Comparison of ENCODE assay signal across 23 cellular contexts in genomic region chr16:22648941-22649340, GRCh38.
DNase-seq lines count a peak whose midpoint lies in the region; ATAC-seq, FAIRE-seq and TF ChIP-seq lines count a peak whose summit lies in the region.
"Had no signal": no experiment of that assay in that cellular context is flagged by ENCODE, and none has a peak within 500 bp of the region (broad histone marks: within the 10 kb centered on the region; RNA-seq: fewer than 3 reads in every experiment).

No MANE protein-coding gene starts in this region.

- H3K36me3 Mint-ChIP-seq in activated CD8-positive, alpha-beta memory T cell treated with anti-CD3 and anti-CD28 coated beads, Interleukin-2, amount 10 ng/mL, durations not matched to agents 7 days and 5 days: no peaks in the 10 kb centered on the region
- no peaks in the 10 kb centered on the region for H3K36me3 Mint-ChIP-seq in osteocyte (ENCODE audit: unreplicated experiment)
- H3K36me3 Mint-ChIP-seq: CD4-positive, CD25-positive, alpha-beta regulatory T cell; CD8-positive, alpha-beta T cell had no signal

- H3K9me3 Mint-ChIP-seq in activated CD8-positive, alpha-beta memory T cell treated with anti-CD3 and anti-CD28 coated beads, Interleukin-2, amount 10 ng/mL, durations not matched to agents 7 days and 5 days (ENCODE audit: low read depth): no peaks in the 10 kb centered on the region
- no peaks in the 10 kb centered on the region for H3K9me3 Mint-ChIP-seq in osteocyte (ENCODE audit: unreplicated experiment)
- H3K9me3 Mint-ChIP-seq: CD8-positive, alpha-beta T cell; HFFc6 had no signal

- no peak overlapping the region for H2AFZ ChIP-seq in endothelial cell of umbilical vein (ENCODE audit: low read depth, low read length)
- H2AFZ ChIP-seq: GM23248 had no signal

- 91% methylated on average over 4 of the region's 4 CpGs for WGBS in suprapubic skin

- no peaks in the 10 kb centered on the region for H4K20me1 ChIP-seq in endothelial cell of umbilical vein (replicated peaks; ENCODE audit: control insufficient read depth, extremely low read depth, insufficient read depth, low read length)
- H4K20me1 ChIP-seq: BLaER1 had no signal

- H3K27me3 ChIP-seq in endothelial cell of umbilical vein (ENCODE audit: control insufficient read depth in 2 of 2, insufficient read depth in 2 of 2, low read length in 2 of 2) (peaks cover 5 to 22% of the 10 kb centered on the region in 2 experiments), suprapubic skin (peaks cover 32% of the 10 kb centered on the region)
- H3K27me3 ChIP-seq: BLaER1 had no signal

- H3K36me3 ChIP-seq in endothelial cell of umbilical vein (ENCODE audit: control insufficient read depth in 2 of 2, extremely low read depth in 1 of 2, insufficient read depth in 2 of 2, low read length in 2 of 2): no peaks in the 10 kb centered on the region
- H3K36me3 ChIP-seq in suprapubic skin: no peaks in the 10 kb centered on the region
- H3K36me3 ChIP-seq: BLaER1, HAP-1 had no signal

- no peak overlapping the region for H3K27ac Mint-ChIP-seq in activated CD8-positive, alpha-beta memory T cell treated with anti-CD3 and anti-CD28 coated beads, Interleukin-2, amount 10 ng/mL, durations not matched to agents 7 days and 5 days
- H3K27ac Mint-ChIP-seq in osteocyte (ENCODE audit: unreplicated experiment): no peak overlapping the region
- H3K27ac Mint-ChIP-seq: B cell; CD4-positive, CD25-positive, alpha-beta regulatory T cell; CD8-positive, alpha-beta T cell; HFFc6 had no signal

- no peak overlapping the region for H3K9ac ChIP-seq in endothelial cell of umbilical vein (replicated peaks; ENCODE audit: extremely low read depth, insufficient read depth, low read length)
- H3K9ac ChIP-seq: BLaER1, GM23248 had no signal

- no peak for ATAC-seq in activated CD8-positive, alpha-beta memory T cell treated with anti-CD3 and anti-CD28 coated beads, Interleukin-2, amount 10 ng/mL, durations not matched to agents 7 days and 5 days
- ATAC-seq: CD8-positive, alpha-beta T cell had no signal

- no peaks in the 10 kb centered on the region for H3K4me1 ChIP-seq in endothelial cell of umbilical vein (ENCODE audit: control insufficient read depth, extremely low read depth, insufficient read depth, low read length)
- no peaks in the 10 kb centered on the region for H3K4me1 ChIP-seq in suprapubic skin
- H3K4me1 ChIP-seq: BLaER1, Caco-2, HAP-1 had no signal

- H3K4me3 ChIP-seq in endothelial cell of umbilical vein (replicated peaks in 1 of 3; ENCODE audit: insufficient read depth in 1 of 3, low read depth in 1 of 3, low read length in 3 of 3) (no peak overlapping the region), suprapubic skin (no peak overlapping the region)
- H3K4me3 ChIP-seq: BLaER1, GM23248, HAP-1 had no signal

- dilution Hi-C loops in endothelial cell of umbilical vein (cut with MboI; ENCODE audit: extremely low pct_ligation_motif_present, low sequenced_read_pairs): no loop called here

- H3K9me1 ChIP-seq in endothelial cell of umbilical vein (replicated peaks; ENCODE audit: control insufficient read depth, extremely low read depth, insufficient read depth, low read length): no peaks in the 10 kb centered on the region

- no TSS peak for BruUV-seq in endothelial cell of umbilical vein (replicated peaks; lab: Mats Ljungman, UMichigan)

- FAIRE-seq in endothelial cell of umbilical vein (lab: Jason Lieb, UNC): peak; percentile 40
- FAIRE-seq: A204.1, G401.6, GM12892, GM19239 had no signal

- H3K4me2 ChIP-seq in endothelial cell of umbilical vein (ENCODE audit: insufficient read depth, low read length): no peak overlapping the region
- H3K4me2 ChIP-seq: BLaER1 had no signal

- CTCF ChIA-PET in activated CD8-positive, alpha-beta memory T cell treated with anti-CD3 and anti-CD28 coated beads, Interleukin-2, amount 10 ng/mL, durations not matched to agents 7 days and 5 days (lab: Charles Lee): no interaction called here
- CTCF ChIA-PET in endothelial cell of umbilical vein (lab: Charles Lee): no interaction called here

- POLR2A ChIA-PET in endothelial cell of umbilical vein (lab: Charles Lee): no interaction called here

- peak; percentile 35 for DNase-seq in activated CD8-positive, alpha-beta memory T cell treated with anti-CD3 and anti-CD28 coated beads for 24 hours
- no peak for DNase-seq in activated CD8-positive, alpha-beta memory T cell treated with anti-CD3 and anti-CD28 coated beads, Interleukin-2, amount 10 ng/mL, durations not matched to agents 7 days and 5 days
- DNase-seq in endothelial cell of umbilical vein (ENCODE audit: low read depth, low spot score): no peak
- peak; percentile 57 for DNase-seq in osteocyte (ENCODE audit: extremely low spot score, unreplicated experiment)
- no peak for DNase-seq in NCI-H2196 (lab: John Stamatoyannopoulos, UW; ENCODE audit: unreplicated experiment)
- no peak for DNase-seq in HPDE6-E6E7 (ENCODE audit: extremely low spot score)
- DNase-seq in suprapubic skin (ENCODE audit: low spot score in 2 of 2): no peak
- DNase-seq: Caco-2; CD4-positive, CD25-positive, alpha-beta regulatory T cell; CD8-positive, alpha-beta T cell; DMS153; DND-41; GM23248; HFFc6 had no signal

- TF ChIP-seq POLR2A in endothelial cell of umbilical vein (IDR thresholded peaks at IDR 0.05; ENCODE audit: low read depth, low read length): no peak
- TF ChIP-seq POLR2A in suprapubic skin (IDR thresholded peaks at IDR 0.05): no peak

- peaks cover 14% of the 10 kb centered on the region for H3K27me3 Mint-ChIP-seq in activated CD8-positive, alpha-beta memory T cell treated with anti-CD3 and anti-CD28 coated beads, Interleukin-2, amount 10 ng/mL, durations not matched to agents 7 days and 5 days
- peaks cover 3% of the 10 kb centered on the region for H3K27me3 Mint-ChIP-seq in osteocyte (ENCODE audit: unreplicated experiment)

- H3K4me3 Mint-ChIP-seq in activated CD8-positive, alpha-beta memory T cell treated with anti-CD3 and anti-CD28 coated beads, Interleukin-2, amount 10 ng/mL, durations not matched to agents 7 days and 5 days: no peak overlapping the region
- no peak overlapping the region for H3K4me3 Mint-ChIP-seq in osteocyte (ENCODE audit: unreplicated experiment)
- H3K4me3 Mint-ChIP-seq: B cell; CD4-positive, CD25-positive, alpha-beta regulatory T cell; CD8-positive, alpha-beta T cell; HFFc6 had no signal

- intact Hi-C loops in endothelial cell of umbilical vein (cut with micrococcal nuclease): no loop called here

- H3K9me3 ChIP-seq in endothelial cell of umbilical vein (replicated peaks; ENCODE audit: control insufficient read depth, insufficient read depth, low read length) (no peaks in the 10 kb centered on the region), suprapubic skin (no peaks in the 10 kb centered on the region)
- H3K9me3 ChIP-seq: BLaER1, Caco-2, HAP-1 had no signal

- H3K79me2 ChIP-seq in endothelial cell of umbilical vein (ENCODE audit: control insufficient read depth, insufficient read depth, low read length): no peaks in the 10 kb centered on the region

- H3K27ac ChIP-seq in endothelial cell of umbilical vein (ENCODE audit: insufficient read depth, low read depth, low read length): no peak overlapping the region
- no peak overlapping the region for H3K27ac ChIP-seq in suprapubic skin
- H3K27ac ChIP-seq: 22Rv1, BLaER1, C4-2B, GM23248 had no signal

- TF ChIP-seq EP300 in suprapubic skin (IDR thresholded peaks at IDR 0.05): no peak

- no peaks in the 10 kb centered on the region for H3K4me1 Mint-ChIP-seq in activated CD8-positive, alpha-beta memory T cell treated with anti-CD3 and anti-CD28 coated beads, Interleukin-2, amount 10 ng/mL, durations not matched to agents 7 days and 5 days
- no peaks in the 10 kb centered on the region for H3K4me1 Mint-ChIP-seq in osteocyte (ENCODE audit: unreplicated experiment)
- H3K4me1 Mint-ChIP-seq: B cell; CD4-positive, CD25-positive, alpha-beta regulatory T cell had no signal

- TF ChIP-seq CTCF in endothelial cell of umbilical vein (IDR thresholded peaks at IDR 0.05; ENCODE audit: extremely low read depth in 1 of 2, insufficient read depth in 1 of 2, low read depth in 1 of 2, low read length in 2 of 2) (no peak), osteocyte (IDR thresholded peaks at IDR 0.05) (no peak), suprapubic skin (IDR thresholded peaks at IDR 0.05) (no peak)

TF ChIP-seq in endothelial cell of umbilical vein, 7 proteins besides CTCF, POLR2A, EP300 and RAD21:
- TF ChIP-seq MYC (IDR thresholded peaks at IDR 0.05; ENCODE audit: low read depth, low read length) (no peak), FOS (IDR thresholded peaks at IDR 0.05; ENCODE audit: borderline replicate concordance, insufficient read depth, low read length) (no peak), JUN (IDR thresholded peaks at IDR 0.05; ENCODE audit: borderline replicate concordance, insufficient read depth, insufficient read length, low read depth) (no peak), MAX (IDR thresholded peaks at IDR 0.05; ENCODE audit: insufficient read depth, insufficient read length) (no peak), EZH2 (IDR thresholded peaks at IDR 0.05; ENCODE audit: borderline replicate concordance, low read depth, low read length, severe bottlenecking) (no peak), GATA2 (IDR thresholded peaks at IDR 0.05; ENCODE audit: insufficient read depth, insufficient read length, low read depth, low read length) (no peak), POLR2AphosphoS5 (IDR thresholded peaks at IDR 0.05; ENCODE audit: insufficient read depth, low read depth, low read length) (no peak)
TF ChIP-seq in endothelial cell of umbilical vein: peak in this region for 0.

Comparison
In these comparisons a context has a peak if more than half of its experiments do, and no peak if none do; other contexts are left out.
1. DNase-seq: peak in activated CD8-positive, alpha-beta memory T cell treated with anti-CD3 and anti-CD28 coated beads for 24 hours (single experiment) and osteocyte (single experiment); none in activated CD8-positive, alpha-beta memory T cell treated with anti-CD3 and anti-CD28 coated beads, Interleukin-2, amount 10 ng/mL, durations not matched to agents 7 days and 5 days (single experiment), endothelial cell of umbilical vein (single experiment), NCI-H2196 (single experiment), HPDE6-E6E7 (single experiment) and suprapubic skin (0 of 2).